Comparison of ENCODE assay signal across 8 cellular contexts in the genomic region with DNA sequence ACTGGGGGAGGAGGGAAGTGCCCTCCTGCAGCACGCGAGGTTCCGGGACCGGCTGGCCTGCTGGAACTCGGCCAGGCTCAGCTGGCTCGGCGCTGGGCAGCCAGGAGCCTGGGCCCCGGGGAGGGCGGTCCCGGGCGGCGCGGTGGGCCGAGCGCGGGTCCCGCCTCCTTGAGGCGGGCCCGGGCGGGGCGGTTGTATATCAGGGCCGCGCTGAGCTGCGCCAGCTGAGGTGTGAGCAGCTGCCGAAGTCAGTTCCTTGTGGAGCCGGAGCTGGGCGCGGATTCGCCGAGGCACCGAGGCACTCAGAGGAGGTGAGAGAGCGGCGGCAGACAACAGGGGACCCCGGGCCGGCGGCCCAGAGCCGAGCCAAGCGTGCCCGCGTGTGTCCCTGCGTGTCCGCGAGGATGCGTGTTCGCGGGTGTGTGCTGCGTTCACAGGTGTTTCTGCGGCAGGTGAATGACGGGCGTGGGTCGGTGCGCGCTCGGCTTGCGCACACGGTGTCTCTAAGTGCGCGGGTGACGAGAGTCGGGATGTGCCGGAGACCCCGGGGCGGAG. TPM values are rescaled to one million over a fixed set of nuclear protein-coding genes. Genes with fewer than 3 reads are reported as not detected.
DNase-seq lines count a peak whose midpoint lies in the region; ATAC-seq and TF ChIP-seq lines count a peak whose summit lies in the region.

A gene (plus strand): TSS at position 227 of the 555 bp plus-strand sequence. CDS start 5,388 bp downstream, outside the sequence.

- peak within 1 kb of the TSS; percentile 94 for H3K27ac ChIP-seq in hepatocyte

- peaks cover 38% of the 10 kb centered on the region for H3K4me1 ChIP-seq in hepatocyte (ENCODE audit: insufficient read depth)

- 1% methylated on average over 45 of the region's 63 CpGs for WGBS in hepatocyte (ENCODE audit: low lambda C conversion rate, missing lambda C conversion rate)

- TF ChIP-seq CTCF in astrocyte of the cerebellum (IDR thresholded peaks at IDR 0.05; ENCODE audit: low read depth, low read length, missing control alignments) (no peak), hepatocyte (IDR thresholded peaks at IDR 0.05; ENCODE audit: poor library complexity) (no peak)

- peak; percentile 100 for TF ChIP-seq POLR2A in GM10847 (IDR thresholded peaks at IDR 0.05; ENCODE audit: extremely low read depth, insufficient read length)

- in situ Hi-C loops in astrocyte of the cerebellum (cut with HindIII; ENCODE audit: low sequenced_read_pairs), result no loop called here

- DNase-seq in NCI-H187 (lab: John Stamatoyannopoulos, UW) (peak; percentile 80 to 81), T-helper 22 cell (ENCODE audit: low read depth) (peak; percentile 65), astrocyte of the cerebellum (ENCODE audit: low read depth) (peak; percentile 66), hepatocyte (ENCODE audit: low spot score) (peak; percentile 97), retina (peak; percentile 84)

- no peaks in the 10 kb centered on the region for H3K9me3 ChIP-seq in hepatocyte (ENCODE audit: low read depth)

- peaks cover 42% of the 10 kb centered on the region for H3K79me2 ChIP-seq in hepatocyte

- H3K4me3 ChIP-seq in astrocyte of the cerebellum (ENCODE audit: low read depth, low read length) (peak within 1 kb of the TSS; percentile 98), hepatocyte (peak within 1 kb of the TSS; percentile 83)

- no peaks in the 10 kb centered on the region for H3K9me2 ChIP-seq in hepatocyte (replicated peaks; ENCODE audit: insufficient read depth)

- ATAC-seq in HG02870 (IDR thresholded peaks at IDR 0.05; ENCODE audit: unreplicated experiment) (peak; percentile 40), GM18870 (IDR thresholded peaks at IDR 0.05; ENCODE audit: unreplicated experiment) (no peak)

- H3K4me2 ChIP-seq in hepatocyte, result peak within 1 kb of the TSS; percentile 80

- peaks cover 41% of the 10 kb centered on the region for H4K20me1 ChIP-seq in hepatocyte (ENCODE audit: insufficient read depth, poor library complexity, severe bottlenecking)

- H2AFZ ChIP-seq in hepatocyte, result peak within 1 kb of the TSS; percentile 9

- H3K36me3 ChIP-seq in hepatocyte (replicated peaks; ENCODE audit: insufficient read depth, low read depth), result no peaks in the 10 kb centered on the region

- H3K27me3 ChIP-seq in hepatocyte, result no peaks in the 10 kb centered on the region

RNA-seq across cellular contexts. Expression of the gene that starts here (rescaled TPM):
- total RNA-seq in hepatocyte, result 246 TPM in 2 replicates
- 318 and 344 TPM in 2 replicates for polyA plus RNA-seq in hepatocyte
